Comparison of ENCODE assay signal across 1 cellular context in the genomic region with DNA sequence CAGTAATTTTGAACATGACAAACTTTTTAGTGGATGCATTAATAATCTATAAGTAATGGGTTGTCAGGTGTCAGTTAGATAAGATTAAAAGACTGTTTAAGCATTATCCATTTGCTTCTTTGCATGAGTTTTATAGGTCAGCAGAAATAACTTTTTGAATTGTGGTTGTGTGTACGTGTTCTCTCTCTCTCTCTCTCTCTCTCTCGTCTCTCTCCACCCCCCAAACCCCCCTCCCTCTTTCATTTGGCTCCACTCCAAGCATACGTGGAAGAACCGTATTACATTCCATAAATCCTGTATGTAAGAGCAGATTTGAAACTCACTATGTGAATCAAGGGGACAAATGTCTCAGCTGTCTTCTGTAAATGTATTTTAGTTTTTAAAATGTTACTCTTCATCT.
TF ChIP-seq lines count a peak whose summit lies in the region.

No MANE protein-coding gene starts in this region.

TF ChIP-seq in HEK293, 187 proteins besides CTCF, POLR2A, EP300 and RAD21 (continued from another document):
- TF ChIP-seq GFI1B (tag by site-specific recombination; IDR thresholded peaks at IDR 0.05) = 0 out of 2 replicates have a peak, but pooled peaks have one; percentile 9
TF ChIP-seq in HEK293: peak in this region for 20.
